In the genomic region with DNA sequence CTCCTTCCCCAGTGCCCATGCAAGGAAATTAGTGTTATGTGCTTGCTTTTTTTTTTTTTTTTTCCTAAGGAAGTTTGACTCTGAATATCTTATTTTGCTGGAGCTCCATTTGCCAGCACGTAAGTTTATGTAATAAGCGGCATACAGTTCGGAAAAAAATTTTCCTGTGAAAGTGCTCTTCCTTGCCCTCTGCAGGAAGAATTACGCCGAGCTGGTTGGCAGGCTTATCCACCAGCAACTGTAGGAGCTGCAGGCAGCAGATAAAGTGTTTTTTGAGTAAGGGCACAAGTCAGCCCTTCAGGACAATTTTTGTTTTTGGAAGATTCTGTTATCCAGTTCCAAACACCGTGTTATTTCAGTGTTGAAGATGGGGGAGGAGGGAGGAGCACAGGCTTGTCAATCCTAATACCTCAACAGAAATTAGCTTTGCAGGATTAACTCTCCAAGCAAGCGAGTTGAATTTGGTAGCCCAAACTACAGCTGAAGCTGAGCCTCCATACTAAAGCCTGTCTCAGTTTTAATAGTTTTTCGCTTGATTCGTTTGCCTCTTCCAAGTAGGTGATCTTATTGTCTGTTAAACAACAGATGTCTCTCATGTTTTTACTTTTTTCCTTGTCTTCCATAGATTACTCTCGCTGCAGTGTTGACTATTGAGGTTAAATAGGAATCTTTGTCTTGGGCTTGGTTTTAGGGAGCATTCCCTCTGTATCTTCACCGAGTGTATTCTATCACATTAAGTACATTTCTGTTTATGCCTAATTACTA, we compare ENCODE assay signal across 8 cellular contexts. TPM values are rescaled to one million over a fixed set of nuclear protein-coding genes. Genes with fewer than 3 reads are reported as not detected.
DNase-seq lines count a peak whose midpoint lies in the region; ATAC-seq and TF ChIP-seq lines count a peak whose summit lies in the region.

No MANE protein-coding gene starts in this region.

- no peak for TF ChIP-seq POLR2A in NB4 (IDR thresholded peaks at IDR 0.05; ENCODE audit: extremely low read depth, insufficient read length)

- H3K4me1 ChIP-seq in mesodermal cell (ENCODE audit: control insufficient read depth, insufficient read depth, low read length, poor library complexity, severe bottlenecking), result peaks cover 7% of the 10 kb centered on the region

- H3K27ac Mint-ChIP-seq in T-helper 2 cell treated with Interferon-gamma antibody and Interleukin-4, amounts not matched to agents 5 μg/mL and 100 μg/mL, for 36 hours, result no peak overlapping the region
- H3K27ac Mint-ChIP-seq in type B pancreatic cell, result no peak overlapping the region

- no peaks in the 10 kb centered on the region for H3K36me3 Mint-ChIP-seq in T-helper 2 cell treated with Interferon-gamma antibody and Interleukin-4, amounts not matched to agents 5 μg/mL and 100 μg/mL, for 36 hours (ENCODE audit: low read depth)
- no peaks in the 10 kb centered on the region for H3K36me3 Mint-ChIP-seq in type B pancreatic cell

- no peaks in the 10 kb centered on the region for H3K36me3 ChIP-seq in mesodermal cell (ENCODE audit: control insufficient read depth, insufficient read depth, low read length)

- peak overlapping the region; percentile 79 for H3K4me3 Mint-ChIP-seq in T-helper 2 cell treated with Interferon-gamma antibody and Interleukin-4, amounts not matched to agents 5 μg/mL and 100 μg/mL, for 36 hours
- H3K4me3 Mint-ChIP-seq in type B pancreatic cell, result peak overlapping the region; percentile 94

- no peak for DNase-seq in T-helper 2 cell treated with Interferon-gamma antibody and Interleukin-4, amounts not matched to agents 5 μg/mL and 100 μg/mL, for 36 hours (ENCODE audit: low spot score)
- DNase-seq in T-helper 2 cell (no peak), NB4 (ENCODE audit: low read depth) (peak; percentile 76), T follicular helper cell (ENCODE audit: low read depth) (peak; percentile 8), epithelial cell of esophagus (ENCODE audit: low read depth) (peak; percentile 72), type B pancreatic cell (ENCODE audit: extremely low spot score, unreplicated experiment) (no peak)

- peaks cover 12% of the 10 kb centered on the region for H3K4me1 Mint-ChIP-seq in T-helper 2 cell treated with Interferon-gamma antibody and Interleukin-4, amounts not matched to agents 5 μg/mL and 100 μg/mL, for 36 hours (ENCODE audit: low read depth)
- peaks cover 4% of the 10 kb centered on the region for H3K4me1 Mint-ChIP-seq in type B pancreatic cell (ENCODE audit: unreplicated experiment)

- no peaks in the 10 kb centered on the region for H3K9me3 Mint-ChIP-seq in T-helper 2 cell treated with Interferon-gamma antibody and Interleukin-4, amounts not matched to agents 5 μg/mL and 100 μg/mL, for 36 hours
- H3K9me3 Mint-ChIP-seq in type B pancreatic cell, result no peaks in the 10 kb centered on the region

- ATAC-seq in HG02610 (IDR thresholded peaks at IDR 0.05; ENCODE audit: unreplicated experiment), result no peak

- TF ChIP-seq CTCF in NB4 (IDR thresholded peaks at IDR 0.05; ENCODE audit: low read depth, low read length) (peak; percentile 41), epithelial cell of esophagus (IDR thresholded peaks at IDR 0.05; ENCODE audit: insufficient read depth, low read depth, low read length, missing control alignments) (peak; percentile 70), type B pancreatic cell (conservative IDR thresholded peaks at IDR 0.05) (peak; percentile 63)

- H3K4me3 ChIP-seq in NB4 (ENCODE audit: low read depth, low read length) (peak overlapping the region; percentile 52), epithelial cell of esophagus (ENCODE audit: low read length) (peak overlapping the region; percentile 44), mesodermal cell (ENCODE audit: extremely low read depth, insufficient read depth, low read length, poor library complexity, severe bottlenecking) (peak overlapping the region; percentile 56)

- 3 to 30% methylated on average over 5 to 8 of the region's 11 CpGs for WGBS in mesodermal cell (ENCODE audit: insufficient coverage in 2 of 2), 2 experiments

- no peak overlapping the region for H3K27ac ChIP-seq in mesodermal cell (ENCODE audit: low read depth, low read length, severe bottlenecking)

- H3K9me3 ChIP-seq in mesodermal cell (ENCODE audit: control insufficient read depth, low read length), result no peaks in the 10 kb centered on the region

- peaks cover 71% of the 10 kb centered on the region for H3K27me3 Mint-ChIP-seq in T-helper 2 cell treated with Interferon-gamma antibody and Interleukin-4, amounts not matched to agents 5 μg/mL and 100 μg/mL, for 36 hours (ENCODE audit: low read depth)
- H3K27me3 Mint-ChIP-seq in type B pancreatic cell, result peaks cover 71% of the 10 kb centered on the region

RNA-seq across cellular contexts. Expression of a gene that starts 1.1 kb away (rescaled TPM):
- 59.3 TPM for polyA plus RNA-seq in mesodermal cell (2013, experiment 1 of 2)
- polyA plus RNA-seq in mesodermal cell (2013, experiment 2 of 2), result 65.8 TPM
- 19.5 and 38.0 TPM in 2 replicates for total RNA-seq in type B pancreatic cell (ENCODE audit: low replicate concordance)

RNA-seq across cellular contexts. Expression of a gene that starts 32.7 kb away (rescaled TPM):
- 23.9 TPM for polyA plus RNA-seq in mesodermal cell (2013, experiment 1 of 2)
- 22.2 TPM for polyA plus RNA-seq in mesodermal cell (2013, experiment 2 of 2)
- total RNA-seq in type B pancreatic cell (ENCODE audit: low replicate concordance), result 30.3 and 31.3 TPM in 2 replicates

Comparison
In these comparisons a context has a peak if more than half of its experiments do, and no peak if none do; other contexts are left out.
1. DNase-seq: peak in NB4 (single experiment), T follicular helper cell (single experiment) and epithelial cell of esophagus (single experiment); none in T-helper 2 cell treated with Interferon-gamma antibody and Interleukin-4, amounts not matched to agents 5 μg/mL and 100 μg/mL, for 36 hours (single experiment), T-helper 2 cell (0 of 5) and type B pancreatic cell (single experiment).
2. Peak in every context shown above with its lines, with median percentiles within 50 percentile points of each other: H3K4me3 ChIP-seq and CTCF ChIP-seq.